ENCODE assay signal across 10 cellular contexts in genomic region chr1:169595764-169596711, GRCh38. TPM values are rescaled to one million over a fixed set of nuclear protein-coding genes. Genes with fewer than 3 reads are reported as not detected.
DNase-seq lines count a peak whose midpoint lies in the region; ATAC-seq and TF ChIP-seq lines count a peak whose summit lies in the region.
"Had no signal": no experiment of that assay in that cellular context is flagged by ENCODE, and none has a peak within 500 bp of the region (broad histone marks: within the 10 kb centered on the region; RNA-seq: fewer than 3 reads in every experiment).

No MANE protein-coding gene starts in this region.

- H3K27me3 Mint-ChIP-seq in activated naive CD8-positive, alpha-beta T cell treated with anti-CD3 and anti-CD28 coated beads, Interleukin-2, amount 10 ng/mL, durations not matched to agents 7 days and 5 days, result peaks cover 4% of the 10 kb centered on the region
- H3K27me3 Mint-ChIP-seq in chondrocyte (ENCODE audit: low read depth), result peaks cover 40% of the 10 kb centered on the region

- ATAC-seq in HG03432 (IDR thresholded peaks at IDR 0.05; ENCODE audit: unreplicated experiment) (peak; percentile 50), HG03354 (IDR thresholded peaks at IDR 0.05; ENCODE audit: poor library complexity, severe bottlenecking, unreplicated experiment) (no peak)
- ATAC-seq in activated naive CD8-positive, alpha-beta T cell treated with anti-CD3 and anti-CD28 coated beads, Interleukin-2, amount 10 ng/mL, durations not matched to agents 7 days and 5 days (ENCODE audit: low read depth), result peak; percentile 72

- no peak overlapping the region for H3K27ac Mint-ChIP-seq in activated naive CD8-positive, alpha-beta T cell treated with anti-CD3 and anti-CD28 coated beads, Interleukin-2, amount 10 ng/mL, durations not matched to agents 7 days and 5 days
- no peak overlapping the region for H3K27ac Mint-ChIP-seq in chondrocyte (ENCODE audit: unreplicated experiment)
- H3K27ac Mint-ChIP-seq: natural killer cell had no signal

- H3K4me1 Mint-ChIP-seq in activated naive CD8-positive, alpha-beta T cell treated with anti-CD3 and anti-CD28 coated beads, Interleukin-2, amount 10 ng/mL, durations not matched to agents 7 days and 5 days, result peaks cover 18% of the 10 kb centered on the region
- H3K4me1 Mint-ChIP-seq in chondrocyte (ENCODE audit: low read depth), result no peaks in the 10 kb centered on the region

- DNase-seq in ELR (ENCODE audit: low read depth), result peak; percentile 14
- DNase-seq in activated naive CD8-positive, alpha-beta T cell treated with anti-CD3 and anti-CD28 coated beads, Interleukin-2, amount 10 ng/mL, durations not matched to agents 7 days and 5 days, result no peak
- peak; percentile 87 for DNase-seq in left kidney (ENCODE audit: low read depth, low spot score)
- DNase-seq in chondrocyte (ENCODE audit: low spot score), result no peak
- DNase-seq in NCI-H1436 (lab: John Stamatoyannopoulos, UW), result no peak
- DNase-seq in amniotic stem cell (lab: John Stamatoyannopoulos, UW), result no peak
- DNase-seq: colonic mucosa, natural killer cell had no signal

- H3K4me3 Mint-ChIP-seq in activated naive CD8-positive, alpha-beta T cell treated with anti-CD3 and anti-CD28 coated beads, Interleukin-2, amount 10 ng/mL, durations not matched to agents 7 days and 5 days, result no peak overlapping the region
- no peak overlapping the region for H3K4me3 Mint-ChIP-seq in chondrocyte (ENCODE audit: unreplicated experiment)
- H3K4me3 Mint-ChIP-seq: natural killer cell had no signal

- H3K9me3 Mint-ChIP-seq in activated naive CD8-positive, alpha-beta T cell treated with anti-CD3 and anti-CD28 coated beads, Interleukin-2, amount 10 ng/mL, durations not matched to agents 7 days and 5 days, result no peaks in the 10 kb centered on the region
- no peaks in the 10 kb centered on the region for H3K9me3 Mint-ChIP-seq in chondrocyte (ENCODE audit: low read depth)
- H3K9me3 Mint-ChIP-seq: natural killer cell had no signal

- TF ChIP-seq CTCF in chondrocyte (IDR thresholded peaks at IDR 0.05), result no peak

- POLR2A ChIA-PET in activated naive CD8-positive, alpha-beta T cell treated with anti-CD3 and anti-CD28 coated beads, Interleukin-2, amount 10 ng/mL, durations not matched to agents 7 days and 5 days (lab: Charles Lee), result interaction anchor here (1.0 kb wide), 1 partner anchor 98 kb away, joined by 3 read pairs; no protein-coding TSS in a partner anchor

- H3K36me3 Mint-ChIP-seq in activated naive CD8-positive, alpha-beta T cell treated with anti-CD3 and anti-CD28 coated beads, Interleukin-2, amount 10 ng/mL, durations not matched to agents 7 days and 5 days, result no peaks in the 10 kb centered on the region
- H3K36me3 Mint-ChIP-seq in chondrocyte (ENCODE audit: low read depth), result no peaks in the 10 kb centered on the region
- H3K36me3 Mint-ChIP-seq: natural killer cell had no signal

RNA-seq across cellular contexts. Expression of gene F5, which starts 9.8 kb away (rescaled TPM):
- total RNA-seq in activated naive CD8-positive, alpha-beta T cell treated with anti-CD3 and anti-CD28 coated beads, Interleukin-2, amount 10 ng/mL, durations not matched to agents 7 days and 5 days, result 1 to 10 TPM in 1 of 2 experiments, under 1 TPM in 1; 0.99 to 1.3 TPM
- not detected in 3 replicates for total RNA-seq in chondrocyte

RNA-seq across cellular contexts. Expression of gene SELP, which starts 33.9 kb away (rescaled TPM):
- under 1 TPM; 0.45 to 0.83 TPM for total RNA-seq in activated naive CD8-positive, alpha-beta T cell treated with anti-CD3 and anti-CD28 coated beads, Interleukin-2, amount 10 ng/mL, durations not matched to agents 7 days and 5 days
- total RNA-seq in chondrocyte, result not detected in 3 replicates

Comparison
In these comparisons a context has a peak if more than half of its experiments do, and no peak if none do; other contexts are left out.
1. DNase-seq: peak in ELR (single experiment) and left kidney (single experiment); none in activated naive CD8-positive, alpha-beta T cell treated with anti-CD3 and anti-CD28 coated beads, Interleukin-2, amount 10 ng/mL, durations not matched to agents 7 days and 5 days (single experiment), chondrocyte (single experiment), NCI-H1436 (single experiment) and amniotic stem cell (single experiment).